31 cellular contexts compared by ENCODE assay signal in genomic region chrY:15402471-15402870, GRCh38.
"Had no signal": no experiment of that assay in that cellular context is flagged by ENCODE, and none has a peak within 500 bp of the region (broad histone marks: within the 10 kb centered on the region; RNA-seq: fewer than 3 reads in every experiment).

No MANE protein-coding gene starts in this region.

- H3K27me3 Mint-ChIP-seq: progenitor cell of endocrine pancreas; stimulated activated naive CD8-positive, alpha-beta T cell treated with anti-CD3 and anti-CD28 coated beads, Interleukin-15, amount 100 ng/mL, for 72 hours; type B pancreatic cell had no signal

- H3K4me3 Mint-ChIP-seq: naive thymus-derived CD4-positive, alpha-beta T cell; natural killer cell; nephron; neural progenitor cell; stimulated activated memory B cell treated with anti-CD40 and anti-IgM and Interleukin-4, amounts not matched to agents 10 μg/mL and 1 μg/mL and 100 μg/mL, for 72 hours; stimulated activated naive CD8-positive, alpha-beta T cell treated with anti-CD3 and anti-CD28 coated beads, Interleukin-15, amount 100 ng/mL, for 72 hours; type B pancreatic cell had no signal

- H3K36me3 ChIP-seq: neural progenitor cell, ovary, right lobe of liver, sigmoid colon, suprapubic skin, tibial artery, transverse colon, upper lobe of right lung, uterus had no signal

- H3K9me3 Mint-ChIP-seq: nephron, neural progenitor cell, type B pancreatic cell had no signal

- H3K4me1 Mint-ChIP-seq: naive thymus-derived CD4-positive, alpha-beta T cell; natural killer cell; nephron; neural progenitor cell; stimulated activated memory B cell treated with anti-CD40 and anti-IgM and Interleukin-4, amounts not matched to agents 10 μg/mL and 1 μg/mL and 100 μg/mL, for 72 hours; stimulated activated naive CD8-positive, alpha-beta T cell treated with anti-CD3 and anti-CD28 coated beads, Interleukin-15, amount 100 ng/mL, for 72 hours had no signal

- H3K4me3 ChIP-seq: neural progenitor cell, ovary, psoas muscle, right lobe of liver, sigmoid colon, suprapubic skin, testis, tibial artery, transverse colon, upper lobe of right lung, uterus had no signal

- DNase-seq: naive thymus-derived CD4-positive, alpha-beta T cell; natural killer cell; occipital lobe; ovary; posterior cingulate gyrus; psoas muscle; right cardiac atrium; right lobe of liver; sigmoid colon; small intestine; stimulated activated CD4-positive, alpha-beta T cell treated with anti-CD3 and anti-CD28 coated beads, Interleukin-15, amount 100 ng/mL, for 24 hours; stimulated activated CD4-positive, alpha-beta T cell treated with anti-CD3 and anti-CD28 coated beads, Interleukin-2, amount 100 ng/mL, for 24 hours; stimulated activated CD4-positive, alpha-beta T cell treated with anti-CD3 and anti-CD28 coated beads, Interleukin-2, amount 100 ng/mL, for 48 hours; stimulated activated CD4-positive, alpha-beta T cell treated with anti-CD3 and anti-CD28 coated beads, Interleukin-4, amount 100 ng/mL, for 4 hours; stimulated activated CD8-positive, alpha-beta memory T cell treated with anti-CD3 and anti-CD28 coated beads, Interleukin-4, amount 100 ng/mL, for 48 hours; stimulated activated naive CD4-positive, alpha-beta T cell; stimulated activated naive CD8-positive, alpha-beta T cell treated with anti-CD3 and anti-CD28 coated beads, Interleukin-15, amount 100 ng/mL, for 72 hours; stimulated activated naive CD8-positive, alpha-beta T cell treated with anti-CD3 and anti-CD28 coated beads, Interleukin-15, Interleukin-2, amounts not matched to agents 100 U/mL and 50 U/mL, for 24 hours; substantia nigra; testis; tibial artery; transverse colon; upper lobe of right lung; uterus had no signal

- H3K9me3 ChIP-seq: ovary, psoas muscle, right lobe of liver, sigmoid colon, suprapubic skin, testis, tibial artery, transverse colon, upper lobe of right lung, uterus had no signal

- H3K4me1 ChIP-seq: neural progenitor cell, parathyroid adenoma, psoas muscle, right lobe of liver, sigmoid colon, suprapubic skin, testis, tibial artery, transverse colon, upper lobe of right lung, uterus had no signal

- H3K27ac Mint-ChIP-seq: naive thymus-derived CD4-positive, alpha-beta T cell; natural killer cell; nephron; neural progenitor cell; progenitor cell of endocrine pancreas; stimulated activated memory B cell treated with anti-CD40 and anti-IgM and Interleukin-4, amounts not matched to agents 10 μg/mL and 1 μg/mL and 100 μg/mL, for 72 hours; stimulated activated naive CD8-positive, alpha-beta T cell treated with anti-CD3 and anti-CD28 coated beads, Interleukin-15, amount 100 ng/mL, for 72 hours; type B pancreatic cell had no signal

- H3K27ac ChIP-seq: neural progenitor cell, ovary, parathyroid adenoma, psoas muscle, right lobe of liver, sigmoid colon, suprapubic skin, testis, tibial artery, transverse colon, upper lobe of right lung, uterus had no signal

- H3K27me3 ChIP-seq: neural progenitor cell, ovary, right lobe of liver, sigmoid colon, suprapubic skin, testis, tibial artery, transverse colon, upper lobe of right lung, uterus had no signal

- H3K36me3 Mint-ChIP-seq: natural killer cell, neural progenitor cell, type B pancreatic cell had no signal
